ENCODE assay signal across 1 cellular context in the genomic region with DNA sequence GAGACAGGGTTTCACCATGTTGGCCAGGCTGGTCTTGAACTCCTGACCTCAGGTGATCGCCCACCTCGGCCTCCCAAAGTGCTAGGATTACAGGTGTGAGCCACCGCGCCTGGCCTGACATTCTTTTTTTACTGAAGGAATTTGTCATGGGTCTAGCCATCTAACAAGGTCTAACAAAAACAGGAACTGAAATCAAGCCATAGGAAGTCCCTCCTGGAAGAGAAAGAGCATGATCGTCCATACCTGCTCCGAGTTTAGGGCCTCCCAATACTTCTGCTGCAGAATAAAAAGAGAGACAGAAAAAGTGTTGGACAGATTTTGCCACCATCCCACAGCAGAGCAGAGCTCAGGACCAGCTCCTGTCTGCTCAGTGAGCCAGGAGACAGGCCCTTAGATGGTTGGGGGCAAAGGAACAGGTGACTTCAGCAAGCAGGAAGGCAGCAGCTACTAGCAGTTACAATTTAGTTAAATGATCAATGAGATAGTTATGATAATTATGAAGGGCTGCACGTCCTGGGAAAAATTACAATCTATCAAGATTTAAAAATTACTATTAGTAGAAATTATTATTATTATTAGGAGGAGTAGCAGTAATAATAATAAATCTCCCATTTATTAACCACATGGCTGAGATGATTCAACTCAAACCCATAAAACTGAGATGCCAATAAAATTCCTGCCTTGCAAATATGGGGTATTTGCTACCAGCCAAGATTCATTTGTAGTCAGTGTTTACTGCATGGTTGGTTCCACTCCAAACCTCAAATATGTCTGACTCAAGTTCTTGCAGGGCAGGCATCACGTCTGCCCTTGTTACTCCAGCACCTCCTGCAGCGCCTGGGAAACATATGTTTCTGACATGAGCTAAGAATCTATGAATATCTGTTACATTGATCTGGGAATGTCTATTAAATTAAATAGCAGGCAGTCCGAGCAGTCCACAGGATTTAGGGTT.
TF ChIP-seq lines count a peak whose summit lies in the region.

No MANE protein-coding gene starts in this region.

TF ChIP-seq in K562, 482 proteins besides CTCF, POLR2A, EP300 and RAD21 (continued from another document):
- TF ChIP-seq, protein P1, sequence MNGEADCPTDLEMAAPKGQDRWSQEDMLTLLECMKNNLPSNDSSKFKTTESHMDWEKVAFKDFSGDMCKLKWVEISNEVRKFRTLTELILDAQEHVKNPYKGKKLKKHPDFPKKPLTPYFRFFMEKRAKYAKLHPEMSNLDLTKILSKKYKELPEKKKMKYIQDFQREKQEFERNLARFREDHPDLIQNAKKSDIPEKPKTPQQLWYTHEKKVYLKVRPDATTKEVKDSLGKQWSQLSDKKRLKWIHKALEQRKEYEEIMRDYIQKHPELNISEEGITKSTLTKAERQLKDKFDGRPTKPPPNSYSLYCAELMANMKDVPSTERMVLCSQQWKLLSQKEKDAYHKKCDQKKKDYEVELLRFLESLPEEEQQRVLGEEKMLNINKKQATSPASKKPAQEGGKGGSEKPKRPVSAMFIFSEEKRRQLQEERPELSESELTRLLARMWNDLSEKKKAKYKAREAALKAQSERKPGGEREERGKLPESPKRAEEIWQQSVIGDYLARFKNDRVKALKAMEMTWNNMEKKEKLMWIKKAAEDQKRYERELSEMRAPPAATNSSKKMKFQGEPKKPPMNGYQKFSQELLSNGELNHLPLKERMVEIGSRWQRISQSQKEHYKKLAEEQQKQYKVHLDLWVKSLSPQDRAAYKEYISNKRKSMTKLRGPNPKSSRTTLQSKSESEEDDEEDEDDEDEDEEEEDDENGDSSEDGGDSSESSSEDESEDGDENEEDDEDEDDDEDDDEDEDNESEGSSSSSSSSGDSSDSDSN (IDR thresholded peaks at IDR 0.05; ENCODE audit: borderline replicate concordance in 1 of 2, low read depth in 2 of 2, low read length in 2 of 2): no peak
